Comparison of ENCODE assay signal across 21 cellular contexts in the genomic region with DNA sequence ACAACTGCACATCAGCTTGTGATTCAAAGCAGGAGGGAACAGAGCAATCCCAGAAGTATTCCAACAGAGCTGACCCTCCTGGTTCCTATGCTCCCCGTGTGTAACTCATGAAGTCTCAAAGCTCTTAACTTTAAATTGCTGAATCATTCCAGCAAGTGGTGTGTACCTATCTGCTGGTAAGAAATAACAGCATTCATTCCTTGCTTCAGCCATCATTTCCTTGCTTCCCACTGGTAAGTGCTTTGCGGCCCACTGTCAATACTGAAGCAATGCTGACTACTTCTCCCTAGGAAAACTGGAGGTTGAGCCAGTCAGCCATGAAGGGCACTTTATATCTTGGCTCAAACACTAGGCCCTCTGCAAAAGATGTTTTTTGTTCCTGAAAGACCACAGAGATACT.
A peak's percentile ranks its signal among the peaks of the same experiment; 100 is the strongest.
DNase-seq lines count a peak whose midpoint lies in the region; ATAC-seq, FAIRE-seq and TF ChIP-seq lines count a peak whose summit lies in the region.
"Had no signal": no experiment of that assay in that cellular context is flagged by ENCODE, and none has a peak within 500 bp of the region (broad histone marks: within the 10 kb centered on the region; RNA-seq: fewer than 3 reads in every experiment).

No MANE protein-coding gene starts in this region.

- H3K4me2 ChIP-seq in H1 (ENCODE audit: insufficient read depth in 1 of 2, low read depth in 2 of 2, low read length in 2 of 2) (no peak overlapping the region), trophoblast cell (ENCODE audit: low read length) (no peak overlapping the region)
- H3K4me2 ChIP-seq: PC-9 had no signal

- H3K9ac ChIP-seq in H1 (replicated peaks in 1 of 4; ENCODE audit: extremely low read depth in 1 of 4, low read depth in 3 of 4, low read length in 3 of 4) (no peak overlapping the region), trophoblast cell (ENCODE audit: low read length) (no peak overlapping the region)

- H4K91ac ChIP-seq in H1 (replicated peaks; ENCODE audit: insufficient read length, low read length) (no peak overlapping the region), trophoblast cell (ENCODE audit: low read depth, low read length) (no peak overlapping the region)

- no peak overlapping the region for H2BK120ac ChIP-seq in H1 (replicated peaks; ENCODE audit: low read depth, low read length)
- no peak overlapping the region for H2BK120ac ChIP-seq in trophoblast cell (ENCODE audit: insufficient read depth, low read length, poor library complexity)

- H3K4ac ChIP-seq in H1 (replicated peaks; ENCODE audit: insufficient read length, low read depth, low read length) (no peak overlapping the region), trophoblast cell (ENCODE audit: low read depth, low read length) (no peak overlapping the region)

- H3K56ac ChIP-seq in H1 (replicated peaks; ENCODE audit: insufficient read length, low read depth, low read length), result no peak overlapping the region

- TF ChIP-seq EP300 in H1 (IDR thresholded peaks at IDR 0.05; ENCODE audit: borderline replicate concordance in 1 of 2, low read depth in 2 of 2, low read length in 2 of 2), result no peak

- no peak for FAIRE-seq in H1 (lab: Jason Lieb, UNC)

- no peak overlapping the region for H3K23ac ChIP-seq in H1 (ENCODE audit: insufficient read length)
- H3K23ac ChIP-seq in trophoblast cell (ENCODE audit: low read length), result no peak overlapping the region

- H2AFZ ChIP-seq in H1 (ENCODE audit: low read length) (no peak overlapping the region), trophoblast cell (ENCODE audit: insufficient read depth, low read length, poor library complexity) (no peak overlapping the region)
- H2AFZ ChIP-seq: PC-9 had no signal

- H2BK5ac ChIP-seq in H1 (ENCODE audit: low read depth, low read length) (no peak overlapping the region), trophoblast cell (ENCODE audit: low read depth, low read length, poor library complexity) (no peak overlapping the region)

- no peaks in the 10 kb centered on the region for H3K27me3 ChIP-seq in H1 (replicated peaks in 1 of 4; ENCODE audit: control insufficient read depth in 3 of 4, extremely low read depth in 1 of 4, insufficient read depth in 3 of 4, low read length in 3 of 4)
- H3K27me3 ChIP-seq in trophoblast cell (ENCODE audit: insufficient read depth, low read length), result no peaks in the 10 kb centered on the region
- H3K27me3 ChIP-seq: brain microvascular endothelial cell, stomach had no signal

- H2AK5ac ChIP-seq in H1 (ENCODE audit: low read depth, low read length), result no peak overlapping the region
- H2AK5ac ChIP-seq in trophoblast cell (ENCODE audit: low read length), result no peak overlapping the region

- no peak overlapping the region for H4K12ac ChIP-seq in trophoblast cell (ENCODE audit: low read depth, low read length)

- no peaks in the 10 kb centered on the region for H3K23me2 ChIP-seq in H1 (ENCODE audit: low read depth, low read length)

- no peak overlapping the region for H3K4me3 ChIP-seq in H1 (ENCODE audit: extremely low read depth in 1 of 4, insufficient read depth in 2 of 4, low read depth in 3 of 4, low read length in 4 of 4)
- no peak overlapping the region for H3K4me3 ChIP-seq in trophoblast cell (ENCODE audit: low read depth, low read length)
- H3K4me3 ChIP-seq: PC-9, stomach had no signal

- POLR2A ChIA-PET in H1 (lab: Charles Lee; ENCODE audit: partially characterized antibody), result no interaction called here

- DNase-seq in H4 (ENCODE audit: low spot score) (peak; percentile 15), OCI-M1 (lab: John Stamatoyannopoulos, UW) (peak; percentile 7), H1 (ENCODE audit: low read depth in 1 of 2, low spot score in 2 of 2) (no peak), trophoblast cell (no peak), NCI-H345 (lab: John Stamatoyannopoulos, UW) (no peak)
- no peak for DNase-seq in stimulated activated CD4-positive, alpha-beta T cell treated with anti-CD3 and anti-CD28 coated beads, Interleukin-2, amount 100 ng/mL, for 48 hours
- DNase-seq: activated effector memory CD4-positive, alpha-beta T cell treated with Interleukin-2 at 50 U/mL for 16 hours; brain microvascular endothelial cell; C1 segment of cervical spinal cord; DMS79 treated with DMSO at 0.1 percent for 48 hours; effector CD8-positive, alpha-beta T cell; HCEC 1CT; Karpas-422; mammary epithelial cell; NCI-H1417; NCI-H524 treated with DMSO at 0.1 percent for 48 hours; PC-9; small intestine; stomach had no signal

- H3K36me3 ChIP-seq in H1 (ENCODE audit: control insufficient read depth in 2 of 4, insufficient read depth in 4 of 4, low read length in 3 of 4), result no peaks in the 10 kb centered on the region
- no peaks in the 10 kb centered on the region for H3K36me3 ChIP-seq in trophoblast cell (ENCODE audit: control insufficient read depth in 1 of 2, insufficient read depth in 2 of 2, low read length in 2 of 2)
- H3K36me3 ChIP-seq: brain microvascular endothelial cell, stomach had no signal

- H3K9me3 ChIP-seq in H1 (ENCODE audit: insufficient read depth in 2 of 2, low read depth in 1 of 2, low read length in 1 of 2), result no peaks in the 10 kb centered on the region; a peak in 1 of 4 replicates
- H3K9me3 ChIP-seq in trophoblast cell (ENCODE audit: insufficient read depth, low read depth, low read length), result no peaks in the 10 kb centered on the region
- H3K9me3 ChIP-seq: stomach had no signal

- WGBS in H1 (ENCODE audit: extremely low coverage in 1 of 2, insufficient coverage in 1 of 2, insufficient read length in 1 of 2, insufficient replicate concordance in 2 of 2, low coverage in 1 of 2, low lambda C conversion rate in 2 of 2, missing lambda C conversion rate in 1 of 2), 2 experiments, result 88% methylated on average over 2 of the region's 2 CpGs; no CpG with 5 or more reads in 1 of the 2 experiments
- no CpG with 5 or more reads among the region's 2 CpGs for WGBS in trophoblast cell (ENCODE audit: extremely low coverage, insufficient coverage, insufficient read length)

- ATAC-seq in HG03469 (IDR thresholded peaks at IDR 0.05; ENCODE audit: unreplicated experiment) (no peak), GM18502 (IDR thresholded peaks at IDR 0.05; ENCODE audit: poor library complexity, unreplicated experiment) (no peak)

- H2BK15ac ChIP-seq in H1 (ENCODE audit: low read length), result no peak overlapping the region

- TF ChIP-seq POLR2A in H1 (IDR thresholded peaks at IDR 0.05; ENCODE audit: control extremely low read depth in 1 of 2, low read depth in 2 of 2, low read length in 2 of 2), result no peak

- H3K4me1 ChIP-seq in H1 (replicated peaks in 1 of 4; ENCODE audit: control insufficient read depth in 3 of 4, insufficient read depth in 4 of 4, low read length in 3 of 4) (peaks cover 0 to 2% (median 0%) of the 10 kb centered on the region in 4 experiments; a peak in 1 of 7 replicates), trophoblast cell (ENCODE audit: control insufficient read depth in 1 of 2, insufficient read depth in 2 of 2, low read length in 2 of 2) (peaks cover 0 to 3% of the 10 kb centered on the region in 2 experiments)
- H3K4me1 ChIP-seq: stomach had no signal

- TF ChIP-seq CTCF in H1 (IDR thresholded peaks at IDR 0.05; ENCODE audit: control extremely low read depth in 1 of 3, insufficient read depth in 1 of 3, low read depth in 1 of 3, low read length in 3 of 3), result no peak

- CTCF ChIA-PET in H1 (lab: Charles Lee; ENCODE audit: partially characterized antibody), result no interaction called here

- H4K5ac ChIP-seq in H1 (ENCODE audit: insufficient read length, low read depth, low read length), result no peak overlapping the region

- H3K27ac ChIP-seq in H1 (ENCODE audit: low read depth, low read length) (no peak overlapping the region), trophoblast cell (ENCODE audit: low read depth, low read length) (no peak overlapping the region)
- H3K27ac ChIP-seq: brain microvascular endothelial cell, PC-9, stomach had no signal

- H3K18ac ChIP-seq in H1 (ENCODE audit: extremely low read depth, low read length), result no peak overlapping the region
- H3K18ac ChIP-seq in trophoblast cell (ENCODE audit: low read length), result peak overlapping the region; percentile 84

- H2BK12ac ChIP-seq in H1 (ENCODE audit: low read depth, low read length) (no peak overlapping the region), trophoblast cell (ENCODE audit: low read length) (no peak overlapping the region)

- H3K79me1 ChIP-seq in H1 (ENCODE audit: low read depth, low read length) (no peaks in the 10 kb centered on the region), trophoblast cell (ENCODE audit: low read length) (no peaks in the 10 kb centered on the region)

- no peak overlapping the region for H2BK20ac ChIP-seq in H1 (ENCODE audit: low read length)

- TF ChIP-seq RAD21 in H1 (IDR thresholded peaks at IDR 0.05 in 1 of 2, conservative IDR thresholded peaks at IDR 0.05 in 1 of 2; ENCODE audit: low read depth in 2 of 2, low read length in 2 of 2), result no peak

- no peaks in the 10 kb centered on the region for H3K79me2 ChIP-seq in H1 (ENCODE audit: control insufficient read depth in 1 of 2, insufficient read depth in 2 of 2, low read length in 2 of 2)
- no peaks in the 10 kb centered on the region for H3K79me2 ChIP-seq in trophoblast cell (ENCODE audit: control insufficient read depth, insufficient read depth, low read length, poor library complexity)

- H4K20me1 ChIP-seq in H1 (replicated peaks in 1 of 2; ENCODE audit: control insufficient read depth in 1 of 2, insufficient read depth in 2 of 2, low read length in 2 of 2), result no peaks in the 10 kb centered on the region

- H3K14ac ChIP-seq in H1 (ENCODE audit: insufficient read length), result no peak overlapping the region
- no peak overlapping the region for H3K14ac ChIP-seq in trophoblast cell (ENCODE audit: low read length)

- H4K8ac ChIP-seq in H1 (ENCODE audit: extremely low read depth, insufficient read depth, low read length), result no peak overlapping the region
- peak overlapping the region; percentile 29 for H4K8ac ChIP-seq in trophoblast cell (ENCODE audit: low read depth, low read length)

TF ChIP-seq in H1, 55 proteins besides CTCF, POLR2A, EP300 and RAD21:
- TF ChIP-seq MAFK (IDR thresholded peaks at IDR 0.05; ENCODE audit: low read depth, low read length) (0 out of 2 replicates have a peak, but pooled peaks have one; percentile 10), KDM5A (IDR thresholded peaks at IDR 0.05; ENCODE audit: low read length) (no peak), PHF8 (conservative IDR thresholded peaks at IDR 0.05; ENCODE audit: low read depth, low read length) (no peak), SIX5 (IDR thresholded peaks at IDR 0.05; ENCODE audit: low read depth, low read length) (no peak), CEBPB (IDR thresholded peaks at IDR 0.05; ENCODE audit: low read depth, low read length) (no peak), ZNF274 (IDR thresholded peaks at IDR 0.05; ENCODE audit: borderline replicate concordance, extremely low read depth, low read length) (no peak)
TF ChIP-seq in H1: peak in this region for 1.

Comparison
In these comparisons a context has a peak if more than half of its experiments do, and no peak if none do; other contexts are left out.
1. DNase-seq: peak in H4 (single experiment) and OCI-M1 (single experiment); none in H1 (0 of 2), trophoblast cell (0 of 2), stimulated activated CD4-positive, alpha-beta T cell treated with anti-CD3 and anti-CD28 coated beads, Interleukin-2, amount 100 ng/mL, for 48 hours (0 of 2) and NCI-H345 (single experiment).